In genomic region chr22:24156915-24157782, GRCh38 we compare ENCODE assay signal across 8 cellular contexts. TPM values are rescaled to one million over a fixed set of nuclear protein-coding genes. Genes with fewer than 3 reads are reported as not detected.
DNase-seq lines count a peak whose midpoint lies in the region; ATAC-seq lines count a peak whose summit lies in the region.

No MANE protein-coding gene starts in this region.

- CTCF ChIA-PET in activated CD4-positive, alpha-beta memory T cell treated with anti-CD3 and anti-CD28 coated beads for 36 hours (lab: Charles Lee) = interaction anchor here (0.6 to 8.0 kb wide), 27 partner anchors 9 to 398 kb away, joined by 3 to 102 read pairs (median 4); partner anchors contain the start of genes CABIN1, GUCD1 and SUSD2

- peak overlapping the region; percentile 80 for H3K4me3 Mint-ChIP-seq in activated CD4-positive, alpha-beta memory T cell treated with anti-CD3 and anti-CD28 coated beads for 36 hours

- H3K4me1 Mint-ChIP-seq in activated CD4-positive, alpha-beta memory T cell treated with anti-CD3 and anti-CD28 coated beads for 36 hours (ENCODE audit: low read depth) = peaks cover 62% of the 10 kb centered on the region

- peak overlapping the region; percentile 79 for H3K27ac Mint-ChIP-seq in activated CD4-positive, alpha-beta memory T cell treated with anti-CD3 and anti-CD28 coated beads for 36 hours

- intact Hi-C loops in activated CD4-positive, alpha-beta memory T cell treated with anti-CD3 and anti-CD28 coated beads for 36 hours (cut with micrococcal nuclease) = loop anchor here (2.0 to 10.0 kb wide), 4 partner anchors 50 to 262 kb away; partner anchors contain the start of genes CABIN1, GSTT2 and MIF

- H3K9me3 Mint-ChIP-seq in activated CD4-positive, alpha-beta memory T cell treated with anti-CD3 and anti-CD28 coated beads for 36 hours = no peaks in the 10 kb centered on the region

- POLR2A ChIA-PET in activated CD4-positive, alpha-beta memory T cell treated with anti-CD3 and anti-CD28 coated beads for 36 hours (lab: Charles Lee) = interaction anchor here (0.9 to 2.5 kb wide), 5 partner anchors 51 to 396 kb away, joined by 3 to 19 read pairs (median 5); partner anchors contain the start of genes CABIN1 and MIF

- ATAC-seq in HG03432 (IDR thresholded peaks at IDR 0.05; ENCODE audit: unreplicated experiment) = peak; percentile 75

- peaks cover 4% of the 10 kb centered on the region for H3K36me3 Mint-ChIP-seq in activated CD4-positive, alpha-beta memory T cell treated with anti-CD3 and anti-CD28 coated beads for 36 hours

- no peaks in the 10 kb centered on the region for H3K27me3 Mint-ChIP-seq in activated CD4-positive, alpha-beta memory T cell treated with anti-CD3 and anti-CD28 coated beads for 36 hours

- DNase-seq in C1 segment of cervical spinal cord (lab: John Stamatoyannopoulos, UW) (peak in 13 of 14 donors; percentile 15 to 79 (median 56)), GM19238 (ENCODE audit: insufficient read length, low spot score) (peak; percentile 96), NCI-H774 (lab: John Stamatoyannopoulos, UW) (peak; percentile 39), ecto neural progenitor cell (ENCODE audit: low spot score) (peak; percentile 89), lung microvascular endothelial cell (ENCODE audit: low read depth in 2 of 2) (peak; percentile 79 to 86)
- DNase-seq in activated CD4-positive, alpha-beta memory T cell treated with anti-CD3 and anti-CD28 coated beads for 36 hours = peak; percentile 92
- peak; percentile 60 to 79 (median 73) for DNase-seq in stimulated activated CD4-positive, alpha-beta T cell treated with anti-CD3 and anti-CD28 coated beads, TNF-alpha, amount 100 ng/mL, for 48 hours (ENCODE audit: low read depth in 3 of 3)

RNA-seq across cellular contexts. Expression of gene SUSD2, which starts 24.1 kb away (rescaled TPM):
- total RNA-seq in activated CD4-positive, alpha-beta memory T cell treated with anti-CD3 and anti-CD28 coated beads for 36 hours = under 1 TPM; 0.19 to 0.22 TPM
- 0.20 and 0.22 TPM in 2 replicates for total RNA-seq in lung microvascular endothelial cell

Comparison
In these comparisons a context has a peak if more than half of its experiments do, and no peak if none do; other contexts are left out.
1. Peak in every context shown above with its lines: DNase-seq and ATAC-seq.
2. DNase-seq: peak in every context shown above with its lines; median percentile 96 in GM19238; 92 in activated CD4-positive, alpha-beta memory T cell treated with anti-CD3 and anti-CD28 coated beads for 36 hours; 89 in ecto neural progenitor cell; 82 in lung microvascular endothelial cell; 73 in stimulated activated CD4-positive, alpha-beta T cell treated with anti-CD3 and anti-CD28 coated beads, TNF-alpha, amount 100 ng/mL, for 48 hours; 56 in C1 segment of cervical spinal cord; 39 in NCI-H774.